ENCODE assay signal across 22 cellular contexts in the genomic region with DNA sequence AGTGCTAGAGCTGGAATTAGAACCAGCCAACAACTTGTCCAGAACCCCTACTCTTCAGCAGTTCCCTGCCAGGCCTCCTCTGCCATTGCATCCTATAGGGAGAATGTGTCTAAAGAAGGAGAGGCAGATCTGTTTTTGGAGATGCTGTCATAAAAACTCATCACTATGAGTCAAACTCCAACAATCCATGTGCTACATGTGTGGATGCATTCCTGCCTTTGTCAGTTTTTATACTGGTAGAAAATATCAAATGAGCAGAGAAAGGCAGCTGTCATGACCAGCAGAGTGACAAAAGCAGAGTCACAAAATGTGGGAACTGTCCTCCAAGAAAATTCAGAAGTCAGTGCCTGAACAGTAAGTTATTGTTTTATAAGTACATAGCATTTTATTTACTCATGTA.
DNase-seq lines count a peak whose midpoint lies in the region; ATAC-seq, FAIRE-seq and TF ChIP-seq lines count a peak whose summit lies in the region.
"Had no signal": no experiment of that assay in that cellular context is flagged by ENCODE, and none has a peak within 500 bp of the region (broad histone marks: within the 10 kb centered on the region; RNA-seq: fewer than 3 reads in every experiment).

No MANE protein-coding gene starts in this region.

- H3K23ac ChIP-seq in trophoblast cell (ENCODE audit: low read length): no peak overlapping the region

- H3K4me2 ChIP-seq in trophoblast cell (ENCODE audit: low read length): no peak overlapping the region
- H3K4me2 ChIP-seq in Karpas-422 (ENCODE audit: low read depth, low read length, poor library complexity, severe bottlenecking): no peak overlapping the region

- H3K4ac ChIP-seq in trophoblast cell (ENCODE audit: low read depth, low read length): no peak overlapping the region

- no peaks in the 10 kb centered on the region for H3K4me1 ChIP-seq in trophoblast cell (ENCODE audit: control insufficient read depth in 1 of 2, insufficient read depth in 2 of 2, low read length in 2 of 2)
- no peaks in the 10 kb centered on the region for H3K4me1 ChIP-seq in Karpas-422 (ENCODE audit: low read length)

- H3K27me3 ChIP-seq in trophoblast cell (ENCODE audit: insufficient read depth, low read length) (no peaks in the 10 kb centered on the region), Karpas-422 (ENCODE audit: low read length) (no peaks in the 10 kb centered on the region)
- H3K27me3 ChIP-seq: body of pancreas, right lobe of liver had no signal

- no peak overlapping the region for H4K91ac ChIP-seq in trophoblast cell (ENCODE audit: low read depth, low read length)

- no peak overlapping the region for H4K8ac ChIP-seq in trophoblast cell (ENCODE audit: low read depth, low read length)

- no peaks in the 10 kb centered on the region for H4K20me1 ChIP-seq in Karpas-422 (ENCODE audit: insufficient read depth, low read depth, low read length)

- no peak overlapping the region for H3K4me3 ChIP-seq in trophoblast cell (ENCODE audit: low read depth, low read length)
- H3K4me3 ChIP-seq in Karpas-422 (ENCODE audit: low read length): no peak overlapping the region
- H3K4me3 ChIP-seq: body of pancreas, right lobe of liver had no signal

- H4K12ac ChIP-seq in trophoblast cell (ENCODE audit: low read depth, low read length): no peak overlapping the region

- ATAC-seq in GM19324 (IDR thresholded peaks at IDR 0.05; ENCODE audit: low FRiP score, unreplicated experiment): no peak
- ATAC-seq: activated CD8-positive, alpha-beta memory T cell treated with anti-CD3 and anti-CD28 coated beads, Interleukin-2, amount 10 ng/mL, durations not matched to agents 7 days and 5 days; body of pancreas; right lobe of liver; Right ventricle myocardium inferior; stimulated activated effector memory CD8-positive, alpha-beta T cell treated with anti-CD3 and anti-CD28 coated beads, Interleukin-12 subunit alpha, Interleukin-12 subunit beta, amount 100 ng/mL, for 72 hours had no signal

- TF ChIP-seq CTCF in chondrocyte (IDR thresholded peaks at IDR 0.05): no peak

- peak; percentile 50 for DNase-seq in GM03348 (ENCODE audit: low spot score)
- peak; percentile 7 for DNase-seq in NCI-H226
- peak; percentile 22 for DNase-seq in dedifferentiated amniotic fluid mesenchymal stem cell (ENCODE audit: extremely low spot score)
- peak; percentile 22 to 65 for DNase-seq in trophoblast cell
- DNase-seq in chondrocyte (ENCODE audit: low spot score): no peak
- DNase-seq in Karpas-422: no peak
- DNase-seq in GM12891 (ENCODE audit: insufficient read length, low spot score): no peak
- DNase-seq: activated CD8-positive, alpha-beta memory T cell treated with anti-CD3 and anti-CD28 coated beads, Interleukin-2, amount 10 ng/mL, durations not matched to agents 7 days and 5 days; activated naive CD4-positive, alpha-beta T cell; activated T-cell treated with anti-CD3 and anti-CD28 coated beads, Interleukin-2, amount 50 U/mL, for 48 hours; body of pancreas; DND-41; effector CD4-positive, alpha-beta T cell; NCI-H1105; NCI-H1930; right lobe of liver; stimulated activated CD4-positive, alpha-beta T cell treated with anti-CD3 and anti-CD28 coated beads, Interleukin-4, amount 100 ng/mL, for 24 hours; WERI-Rb-1 had no signal

- H3K14ac ChIP-seq in trophoblast cell (ENCODE audit: low read length): no peak overlapping the region

- H3K9me3 ChIP-seq in trophoblast cell (ENCODE audit: insufficient read depth, low read depth, low read length) (no peaks in the 10 kb centered on the region), Karpas-422 (ENCODE audit: low read length) (no peaks in the 10 kb centered on the region)
- H3K9me3 ChIP-seq: body of pancreas, right lobe of liver had no signal

- H3K36me3 Mint-ChIP-seq in chondrocyte (ENCODE audit: low read depth): peaks cover 1% of the 10 kb centered on the region
- H3K36me3 Mint-ChIP-seq: activated CD8-positive, alpha-beta memory T cell treated with anti-CD3 and anti-CD28 coated beads, Interleukin-2, amount 10 ng/mL, durations not matched to agents 7 days and 5 days; stimulated activated effector memory CD8-positive, alpha-beta T cell treated with anti-CD3 and anti-CD28 coated beads, Interleukin-12 subunit alpha, Interleukin-12 subunit beta, amount 100 ng/mL, for 72 hours had no signal

- H3K79me2 ChIP-seq in trophoblast cell (ENCODE audit: control insufficient read depth, insufficient read depth, low read length, poor library complexity) (no peaks in the 10 kb centered on the region), Karpas-422 (ENCODE audit: low read length) (no peaks in the 10 kb centered on the region)

- no peaks in the 10 kb centered on the region for H3K79me1 ChIP-seq in trophoblast cell (ENCODE audit: low read length)

- H2BK12ac ChIP-seq in trophoblast cell (ENCODE audit: low read length): no peak overlapping the region

- no peaks in the 10 kb centered on the region for H3K36me3 ChIP-seq in trophoblast cell (ENCODE audit: control insufficient read depth in 1 of 2, insufficient read depth in 2 of 2, low read length in 2 of 2)
- no peaks in the 10 kb centered on the region for H3K36me3 ChIP-seq in Karpas-422 (ENCODE audit: insufficient read depth, low read length)

- no peak overlapping the region for H3K27ac Mint-ChIP-seq in chondrocyte (ENCODE audit: unreplicated experiment)
- H3K27ac Mint-ChIP-seq: activated CD8-positive, alpha-beta memory T cell treated with anti-CD3 and anti-CD28 coated beads, Interleukin-2, amount 10 ng/mL, durations not matched to agents 7 days and 5 days; stimulated activated effector memory CD8-positive, alpha-beta T cell treated with anti-CD3 and anti-CD28 coated beads, Interleukin-12 subunit alpha, Interleukin-12 subunit beta, amount 100 ng/mL, for 72 hours; T-helper 2 cell treated with Interferon-gamma antibody and Interleukin-4, amounts not matched to agents 5 μg/mL and 100 μg/mL, for 36 hours had no signal

- H2AFZ ChIP-seq in trophoblast cell (ENCODE audit: insufficient read depth, low read length, poor library complexity) (no peak overlapping the region), Karpas-422 (ENCODE audit: low read length) (no peak overlapping the region)

- FAIRE-seq in GM12891 (lab: Jason Lieb, UNC): no peak

- no peaks in the 10 kb centered on the region for H3K27me3 Mint-ChIP-seq in chondrocyte (ENCODE audit: low read depth)
- H3K27me3 Mint-ChIP-seq: activated CD8-positive, alpha-beta memory T cell treated with anti-CD3 and anti-CD28 coated beads, Interleukin-2, amount 10 ng/mL, durations not matched to agents 7 days and 5 days had no signal

- no peaks in the 10 kb centered on the region for H3K9me2 ChIP-seq in Karpas-422 (replicated peaks; ENCODE audit: insufficient read depth, low read length)

- H3K9ac ChIP-seq in trophoblast cell (ENCODE audit: low read length): no peak overlapping the region
- no peak overlapping the region for H3K9ac ChIP-seq in Karpas-422 (ENCODE audit: low read length)

- H2BK5ac ChIP-seq in trophoblast cell (ENCODE audit: low read depth, low read length, poor library complexity): no peak overlapping the region

- no peaks in the 10 kb centered on the region for H3K9me3 Mint-ChIP-seq in chondrocyte (ENCODE audit: low read depth)
- H3K9me3 Mint-ChIP-seq: stimulated activated effector memory CD8-positive, alpha-beta T cell treated with anti-CD3 and anti-CD28 coated beads, Interleukin-12 subunit alpha, Interleukin-12 subunit beta, amount 100 ng/mL, for 72 hours; T-helper 2 cell treated with Interferon-gamma antibody and Interleukin-4, amounts not matched to agents 5 μg/mL and 100 μg/mL, for 36 hours had no signal

- H2BK120ac ChIP-seq in trophoblast cell (ENCODE audit: insufficient read depth, low read length, poor library complexity): no peak overlapping the region

- H3K18ac ChIP-seq in trophoblast cell (ENCODE audit: low read length): no peak overlapping the region

- TF ChIP-seq POLR2A in GM12891 (IDR thresholded peaks at IDR 0.05; ENCODE audit: low read depth, low read length): no peak

- H3K27ac ChIP-seq in trophoblast cell (ENCODE audit: low read depth, low read length) (no peak overlapping the region), Karpas-422 (ENCODE audit: low read length) (no peak overlapping the region)
- H3K27ac ChIP-seq: body of pancreas, right lobe of liver, WERI-Rb-1 had no signal

- H3K4me3 Mint-ChIP-seq in chondrocyte (ENCODE audit: unreplicated experiment): no peak overlapping the region
- H3K4me3 Mint-ChIP-seq: activated CD8-positive, alpha-beta memory T cell treated with anti-CD3 and anti-CD28 coated beads, Interleukin-2, amount 10 ng/mL, durations not matched to agents 7 days and 5 days; stimulated activated effector memory CD8-positive, alpha-beta T cell treated with anti-CD3 and anti-CD28 coated beads, Interleukin-12 subunit alpha, Interleukin-12 subunit beta, amount 100 ng/mL, for 72 hours; T-helper 2 cell treated with Interferon-gamma antibody and Interleukin-4, amounts not matched to agents 5 μg/mL and 100 μg/mL, for 36 hours had no signal

- H2AK5ac ChIP-seq in trophoblast cell (ENCODE audit: low read length): no peak overlapping the region

- no peaks in the 10 kb centered on the region for H3K4me1 Mint-ChIP-seq in chondrocyte (ENCODE audit: low read depth)
- H3K4me1 Mint-ChIP-seq: activated CD8-positive, alpha-beta memory T cell treated with anti-CD3 and anti-CD28 coated beads, Interleukin-2, amount 10 ng/mL, durations not matched to agents 7 days and 5 days; stimulated activated effector memory CD8-positive, alpha-beta T cell treated with anti-CD3 and anti-CD28 coated beads, Interleukin-12 subunit alpha, Interleukin-12 subunit beta, amount 100 ng/mL, for 72 hours had no signal

TF ChIP-seq in GM12891, 5 proteins besides CTCF, POLR2A, EP300 and RAD21:
- no peak for TF ChIP-seq PAX5 (IDR thresholded peaks at IDR 0.05; ENCODE audit: insufficient read depth, low read length, severe bottlenecking)
- no peak for TF ChIP-seq TAF1 (IDR thresholded peaks at IDR 0.05; ENCODE audit: low read depth, low read length)
- no peak for TF ChIP-seq SPI1 (IDR thresholded peaks at IDR 0.05; ENCODE audit: low read depth, low read length)
- no peak for TF ChIP-seq POLR2AphosphoS5 (IDR thresholded peaks at IDR 0.05; ENCODE audit: low read depth, low read length)
- TF ChIP-seq POU2F2 (IDR thresholded peaks at IDR 0.05; ENCODE audit: low read depth, low read length): no peak

Comparison
In these comparisons a context has a peak if more than half of its experiments do, and no peak if none do; other contexts are left out.
1. DNase-seq: peak in GM03348 (single experiment), NCI-H226 (single experiment), dedifferentiated amniotic fluid mesenchymal stem cell (single experiment) and trophoblast cell (2 of 2); none in chondrocyte (single experiment), Karpas-422 (single experiment) and GM12891 (single experiment).